ENCODE assay signal across 8 cellular contexts in the genomic region with DNA sequence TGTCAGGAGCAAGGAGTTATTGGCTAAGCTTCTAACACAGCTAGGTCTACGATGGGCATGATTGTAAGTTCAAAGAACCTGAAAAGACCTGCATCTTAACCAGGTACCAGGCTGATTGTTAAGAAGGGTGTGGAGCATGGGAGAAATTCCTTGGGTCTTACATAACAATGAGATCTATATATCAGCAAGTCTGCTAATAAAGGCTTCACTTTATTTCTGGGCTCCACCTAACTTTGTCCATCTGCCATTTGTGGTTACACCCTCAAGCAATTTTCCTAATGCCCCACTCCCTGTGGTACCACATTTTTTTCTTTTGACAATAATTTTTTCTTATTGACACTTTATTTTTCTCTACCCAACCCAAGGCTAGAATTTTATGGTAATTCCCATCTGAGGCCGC.
"Had no signal": no experiment of that assay in that cellular context is flagged by ENCODE, and none has a peak within 500 bp of the region (broad histone marks: within the 10 kb centered on the region; RNA-seq: fewer than 3 reads in every experiment).

No MANE protein-coding gene starts in this region.

- H3K36me3 ChIP-seq: HAP-1 had no signal

- DNase-seq: GM23248, GOT3, H7, HFFc6, IMR-90 had no signal

- H3K4me3 ChIP-seq: GM23248, HAP-1 had no signal

- H3K9me3 ChIP-seq: HAP-1 had no signal

- FAIRE-seq: HTR-8/SVneo had no signal

- H2AFZ ChIP-seq: GM23248 had no signal

- H3K27ac Mint-ChIP-seq: HFFc6 had no signal

- H3K9me3 Mint-ChIP-seq: HFFc6 had no signal

- ATAC-seq: HCT116 had no signal

- H3K4me1 ChIP-seq: HAP-1 had no signal

- H3K27ac ChIP-seq: GM23248 had no signal

- H3K4me3 Mint-ChIP-seq: HFFc6 had no signal

- H3K9ac ChIP-seq: GM23248 had no signal
